Comparison of ENCODE assay signal across 22 cellular contexts in the genomic region with DNA sequence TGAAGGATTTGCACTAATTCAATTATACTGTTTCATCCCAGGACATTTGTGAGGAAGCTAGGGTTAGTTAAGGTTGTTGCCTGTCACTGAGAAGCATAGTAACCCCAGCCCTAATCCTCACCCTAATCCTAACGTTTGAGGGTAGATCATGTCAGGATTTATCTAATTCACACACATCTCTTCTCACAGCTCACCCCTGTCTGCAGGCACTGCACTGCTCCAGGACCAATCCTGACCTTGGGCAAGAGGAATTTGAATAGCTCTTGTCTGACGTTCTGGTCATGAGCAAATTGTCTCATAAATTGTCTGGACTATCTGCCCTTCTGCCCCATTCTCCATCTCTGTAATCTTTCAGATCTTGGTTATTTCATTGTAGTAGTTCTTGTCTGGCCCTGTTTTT. TPM values are rescaled to one million over a fixed set of nuclear protein-coding genes. Genes with fewer than 3 reads are reported as not detected.
A peak's percentile ranks its signal among the peaks of the same experiment; 100 is the strongest.
DNase-seq lines count a peak whose midpoint lies in the region; ATAC-seq, FAIRE-seq and TF ChIP-seq lines count a peak whose summit lies in the region.
"Had no signal": no experiment of that assay in that cellular context is flagged by ENCODE, and none has a peak within 500 bp of the region (broad histone marks: within the 10 kb centered on the region; RNA-seq: fewer than 3 reads in every experiment).

No MANE protein-coding gene starts in this region.

- H3K9ac ChIP-seq in H1 (replicated peaks in 1 of 4; ENCODE audit: extremely low read depth in 1 of 4, low read depth in 3 of 4, low read length in 3 of 4): no peak overlapping the region

- no peaks in the 10 kb centered on the region for H3K27me3 ChIP-seq in H1 (replicated peaks in 1 of 4; ENCODE audit: control insufficient read depth in 3 of 4, extremely low read depth in 1 of 4, insufficient read depth in 3 of 4, low read length in 3 of 4)
- no peaks in the 10 kb centered on the region for H3K27me3 ChIP-seq in tibial nerve
- H3K27me3 ChIP-seq in heart right ventricle: no peaks in the 10 kb centered on the region

- no peaks in the 10 kb centered on the region for H3K4me1 ChIP-seq in H1 (replicated peaks in 1 of 4; ENCODE audit: control insufficient read depth in 3 of 4, insufficient read depth in 4 of 4, low read length in 3 of 4)
- H3K4me1 ChIP-seq in mesodermal cell (ENCODE audit: control insufficient read depth, insufficient read depth, low read length, poor library complexity, severe bottlenecking): no peaks in the 10 kb centered on the region
- no peaks in the 10 kb centered on the region for H3K4me1 ChIP-seq in tibial nerve
- no peaks in the 10 kb centered on the region for H3K4me1 ChIP-seq in heart right ventricle
- H3K4me1 ChIP-seq: BE2C had no signal

- no peak overlapping the region for H4K5ac ChIP-seq in H1 (ENCODE audit: insufficient read length, low read depth, low read length)

- H3K4me3 ChIP-seq in H1 (ENCODE audit: extremely low read depth in 1 of 4, insufficient read depth in 2 of 4, low read depth in 3 of 4, low read length in 4 of 4) (no peak overlapping the region), mesodermal cell (ENCODE audit: extremely low read depth, insufficient read depth, low read length, poor library complexity, severe bottlenecking) (no peak overlapping the region), tibial nerve (no peak overlapping the region), heart right ventricle (no peak overlapping the region)
- H3K4me3 ChIP-seq: GM23338 had no signal

- H3K9me3 ChIP-seq in H1 (ENCODE audit: insufficient read depth in 2 of 2, low read depth in 1 of 2, low read length in 1 of 2) (no peaks in the 10 kb centered on the region), mesodermal cell (ENCODE audit: control insufficient read depth, low read length) (no peaks in the 10 kb centered on the region), tibial nerve (no peaks in the 10 kb centered on the region), heart right ventricle (no peaks in the 10 kb centered on the region)
- H3K9me3 ChIP-seq: BE2C had no signal

- no peak for ATAC-seq in heart right ventricle
- ATAC-seq: GM23338, HCT116 had no signal

- no peak for TF ChIP-seq CTCF in H1 (IDR thresholded peaks at IDR 0.05; ENCODE audit: control extremely low read depth in 1 of 3, insufficient read depth in 1 of 3, low read depth in 1 of 3, low read length in 3 of 3)
- no peak for TF ChIP-seq CTCF in tibial nerve (IDR thresholded peaks at IDR 0.05)
- TF ChIP-seq CTCF in heart right ventricle (IDR thresholded peaks at IDR 0.05): no peak

- no peak overlapping the region for H3K4ac ChIP-seq in H1 (replicated peaks; ENCODE audit: insufficient read length, low read depth, low read length)

- no peaks in the 10 kb centered on the region for H3K79me1 ChIP-seq in H1 (ENCODE audit: low read depth, low read length)

- H3K27ac ChIP-seq in H1 (ENCODE audit: low read depth, low read length) (no peak overlapping the region), mesodermal cell (ENCODE audit: low read depth, low read length, severe bottlenecking) (peak overlapping the region; percentile 10), tibial nerve (no peak overlapping the region), heart right ventricle (no peak overlapping the region)
- H3K27ac ChIP-seq: HL-60 had no signal

- H2BK120ac ChIP-seq in H1 (replicated peaks; ENCODE audit: low read depth, low read length): no peak overlapping the region

- no peaks in the 10 kb centered on the region for H3K23me2 ChIP-seq in H1 (ENCODE audit: low read depth, low read length)

- H3K36me3 ChIP-seq in H1 (ENCODE audit: control insufficient read depth in 2 of 4, insufficient read depth in 4 of 4, low read length in 3 of 4): no peaks in the 10 kb centered on the region
- H3K36me3 ChIP-seq in mesodermal cell (ENCODE audit: control insufficient read depth, insufficient read depth, low read length): no peaks in the 10 kb centered on the region
- H3K36me3 ChIP-seq in tibial nerve: no peaks in the 10 kb centered on the region
- no peaks in the 10 kb centered on the region for H3K36me3 ChIP-seq in heart right ventricle
- H3K36me3 ChIP-seq: BE2C had no signal

- H3K14ac ChIP-seq in H1 (ENCODE audit: insufficient read length): peak overlapping the region; percentile 61

- H3K56ac ChIP-seq in H1 (replicated peaks; ENCODE audit: insufficient read length, low read depth, low read length): no peak overlapping the region

- intact Hi-C loops in heart right ventricle (cut with DNase I): no loop called here

- H3K4me2 ChIP-seq in H1 (ENCODE audit: insufficient read depth in 1 of 2, low read depth in 2 of 2, low read length in 2 of 2): no peak overlapping the region
- H3K4me2 ChIP-seq: GM23338 had no signal

- H2BK20ac ChIP-seq in H1 (ENCODE audit: low read length): no peak overlapping the region

- no peak overlapping the region for H4K91ac ChIP-seq in H1 (replicated peaks; ENCODE audit: insufficient read length, low read length)

- no peak overlapping the region for H4K8ac ChIP-seq in H1 (ENCODE audit: extremely low read depth, insufficient read depth, low read length)

- H2BK15ac ChIP-seq in H1 (ENCODE audit: low read length): no peak overlapping the region

- WGBS in H1 (ENCODE audit: extremely low coverage in 1 of 2, insufficient coverage in 1 of 2, insufficient read length in 1 of 2, insufficient replicate concordance in 2 of 2, low coverage in 1 of 2, low lambda C conversion rate in 2 of 2, missing lambda C conversion rate in 1 of 2), 2 experiments: 65% methylated on average over 2 of the region's 2 CpGs; no CpG with 5 or more reads in 1 of the 2 experiments
- 100% methylated on average over 1 of the region's 2 CpGs for WGBS in mesodermal cell (ENCODE audit: insufficient coverage in 2 of 2), 2 experiments
- 11 to 20% methylated on average over 2 of the region's 2 CpGs for WGBS in tibial nerve, 2 donors
- 28 to 34% methylated on average over 2 of the region's 2 CpGs for WGBS in heart right ventricle, 2 donors

- H3K23ac ChIP-seq in H1 (ENCODE audit: insufficient read length): no peak overlapping the region

- TF ChIP-seq EP300 in H1 (IDR thresholded peaks at IDR 0.05; ENCODE audit: borderline replicate concordance in 1 of 2, low read depth in 2 of 2, low read length in 2 of 2): no peak
- TF ChIP-seq EP300 in tibial nerve (IDR thresholded peaks at IDR 0.05): no peak

- POLR2A ChIA-PET in H1 (lab: Charles Lee; ENCODE audit: partially characterized antibody): no interaction called here

- no peak overlapping the region for H2BK5ac ChIP-seq in H1 (ENCODE audit: low read depth, low read length)

- no peak overlapping the region for H2BK12ac ChIP-seq in H1 (ENCODE audit: low read depth, low read length)

- no peak for FAIRE-seq in H1 (lab: Jason Lieb, UNC)
- FAIRE-seq: A204.1, D721Med, GM12892, GM18507 had no signal

- DNase-seq in NCI-H82 treated with DMSO at 0.1 percent for 48 hours (lab: John Stamatoyannopoulos, UW; ENCODE audit: unreplicated experiment) (peak; percentile 71), H1 (ENCODE audit: low read depth in 1 of 2, low spot score in 2 of 2) (no peak), tibial nerve (ENCODE audit: low spot score in 2 of 2) (no peak), heart right ventricle (no peak), NCI-H1092 treated with DMSO at 0.1 percent for 48 hours (lab: John Stamatoyannopoulos, UW) (no peak)
- DNase-seq: ACHN; BE2C; C1 segment of cervical spinal cord; CD4-positive, CD25-positive, alpha-beta regulatory T cell; CD8-positive, alpha-beta memory T cell; COR-L47; GDM1; H7; HFFc6 had no signal

- no peaks in the 10 kb centered on the region for H4K20me1 ChIP-seq in H1 (replicated peaks in 1 of 2; ENCODE audit: control insufficient read depth in 1 of 2, insufficient read depth in 2 of 2, low read length in 2 of 2)

- no peak overlapping the region for H2AK5ac ChIP-seq in H1 (ENCODE audit: low read depth, low read length)

- no peaks in the 10 kb centered on the region for H3K79me2 ChIP-seq in H1 (ENCODE audit: control insufficient read depth in 1 of 2, insufficient read depth in 2 of 2, low read length in 2 of 2)

- no peak for TF ChIP-seq POLR2A in H1 (IDR thresholded peaks at IDR 0.05; ENCODE audit: control extremely low read depth in 1 of 2, low read depth in 2 of 2, low read length in 2 of 2)
- TF ChIP-seq POLR2A in tibial nerve (IDR thresholded peaks at IDR 0.05): no peak

- no peak overlapping the region for H3K18ac ChIP-seq in H1 (ENCODE audit: extremely low read depth, low read length)

- H2AFZ ChIP-seq in H1 (ENCODE audit: low read length): no peak overlapping the region
- H2AFZ ChIP-seq: GM23338 had no signal

- no peak for TF ChIP-seq RAD21 in H1 (IDR thresholded peaks at IDR 0.05 in 1 of 2, conservative IDR thresholded peaks at IDR 0.05 in 1 of 2; ENCODE audit: low read depth in 2 of 2, low read length in 2 of 2)

- CTCF ChIA-PET in H1 (lab: Charles Lee; ENCODE audit: partially characterized antibody): interaction anchor here (1.6 kb wide), 1 partner anchor 21 kb away, joined by 3 read pairs; no protein-coding TSS in a partner anchor

RNA-seq across cellular contexts. Expression of a gene that starts 18.6 kb away (rescaled TPM):
- not detected in 2 replicates for total RNA-seq in H1 (2021; fragmentation: NEBNext Ultra II Directional; extraction: Animal tissue kit (Norgen Biotek cat#: 25700))
- polyA plus RNA-seq in H1 (2011; rRNA removed): 0.30 and 0.42 TPM in 2 replicates
- 0.21 TPM for polyA plus RNA-seq in H1 (2011; cell fraction: cytosol; rRNA removed)
- 0.68 TPM for polyA plus RNA-seq in H1 (2011; cell fraction: nucleus; rRNA removed)
- 0.47 to 2.6 TPM (median 1.6 TPM) in 4 replicates for polyA plus RNA-seq in H1 (2012, experiment 1 of 2)
- 0.33 TPM for polyA plus RNA-seq in H1 (2012, experiment 2 of 2)
- polyA plus RNA-seq in H1 (2013, experiment 1 of 2): 0.26 TPM
- 0.13 TPM for polyA plus RNA-seq in H1 (2013, experiment 2 of 2)
- polyA minus RNA-seq in H1 (2011; rRNA and poly(A)+ RNA removed): 0.13 and 0.17 TPM in 2 replicates
- not detected for polyA minus RNA-seq in H1 (2011; cell fraction: cytosol; rRNA and poly(A)+ RNA removed)
- polyA minus RNA-seq in H1 (2011; cell fraction: nucleus; rRNA and poly(A)+ RNA removed): not detected
- polyA plus RNA-seq in mesodermal cell (2013, experiment 1 of 2): 56.2 TPM
- polyA plus RNA-seq in mesodermal cell (2013, experiment 2 of 2): 60.4 TPM
- 1 to 10 TPM in 2 of 4 donors, not detected in 2; 1.4 to 2.1 TPM for total RNA-seq in tibial nerve
- total RNA-seq in heart right ventricle: 1 to 10 TPM in 7 of 10 donors, under 1 TPM in 2, not detected in 1; 0.66 to 4.9 (median 2.7) TPM
- 1 to 10 TPM in 1 of 2 donors, under 1 TPM in 1; 0.38 to 1.5 TPM for polyA plus RNA-seq in heart right ventricle
- total RNA-seq: CD8-positive, alpha-beta memory T cell; GM23338; HFFc6 had no signal
- polyA plus RNA-seq: CD4-positive, CD25-positive, alpha-beta regulatory T cell; CD8-positive, alpha-beta memory T cell; GM23338 had no signal

RNA-seq across cellular contexts. Expression of a gene that starts 58.7 kb away (rescaled TPM):
- 18.7 and 19.0 TPM in 2 replicates for total RNA-seq in H1 (2021; fragmentation: NEBNext Ultra II Directional; extraction: Animal tissue kit (Norgen Biotek cat#: 25700))
- 7.1 and 7.3 TPM in 2 replicates for polyA plus RNA-seq in H1 (2011; rRNA removed)
- 9.2 TPM for polyA plus RNA-seq in H1 (2011; cell fraction: cytosol; rRNA removed)
- polyA plus RNA-seq in H1 (2011; cell fraction: nucleus; rRNA removed): 13.1 TPM
- 7.2 to 10.5 TPM (median 8.0 TPM) in 4 replicates for polyA plus RNA-seq in H1 (2012, experiment 1 of 2)
- polyA plus RNA-seq in H1 (2012, experiment 2 of 2): 0.67 TPM
- polyA plus RNA-seq in H1 (2013, experiment 1 of 2): 18.6 TPM
- 17.0 TPM for polyA plus RNA-seq in H1 (2013, experiment 2 of 2)
- polyA minus RNA-seq in H1 (2011; rRNA and poly(A)+ RNA removed): 4.3 and 5.4 TPM in 2 replicates
- 11.8 TPM for polyA minus RNA-seq in H1 (2011; cell fraction: cytosol; rRNA and poly(A)+ RNA removed)
- 24.8 TPM for polyA minus RNA-seq in H1 (2011; cell fraction: nucleus; rRNA and poly(A)+ RNA removed)
- polyA plus RNA-seq in mesodermal cell (2013, experiment 1 of 2): 11.2 TPM
- 12.2 TPM for polyA plus RNA-seq in mesodermal cell (2013, experiment 2 of 2)
- total RNA-seq in tibial nerve: 10 to 100 TPM; 17.5 to 20.9 (median 18.6) TPM
- total RNA-seq in heart right ventricle: 10 to 100 TPM; 12.6 to 20.6 (median 16.2) TPM
- 1 to 10 TPM; 7.3 to 8.1 TPM for polyA plus RNA-seq in heart right ventricle
